ENCODE assay signal across 8 cellular contexts in the genomic region with DNA sequence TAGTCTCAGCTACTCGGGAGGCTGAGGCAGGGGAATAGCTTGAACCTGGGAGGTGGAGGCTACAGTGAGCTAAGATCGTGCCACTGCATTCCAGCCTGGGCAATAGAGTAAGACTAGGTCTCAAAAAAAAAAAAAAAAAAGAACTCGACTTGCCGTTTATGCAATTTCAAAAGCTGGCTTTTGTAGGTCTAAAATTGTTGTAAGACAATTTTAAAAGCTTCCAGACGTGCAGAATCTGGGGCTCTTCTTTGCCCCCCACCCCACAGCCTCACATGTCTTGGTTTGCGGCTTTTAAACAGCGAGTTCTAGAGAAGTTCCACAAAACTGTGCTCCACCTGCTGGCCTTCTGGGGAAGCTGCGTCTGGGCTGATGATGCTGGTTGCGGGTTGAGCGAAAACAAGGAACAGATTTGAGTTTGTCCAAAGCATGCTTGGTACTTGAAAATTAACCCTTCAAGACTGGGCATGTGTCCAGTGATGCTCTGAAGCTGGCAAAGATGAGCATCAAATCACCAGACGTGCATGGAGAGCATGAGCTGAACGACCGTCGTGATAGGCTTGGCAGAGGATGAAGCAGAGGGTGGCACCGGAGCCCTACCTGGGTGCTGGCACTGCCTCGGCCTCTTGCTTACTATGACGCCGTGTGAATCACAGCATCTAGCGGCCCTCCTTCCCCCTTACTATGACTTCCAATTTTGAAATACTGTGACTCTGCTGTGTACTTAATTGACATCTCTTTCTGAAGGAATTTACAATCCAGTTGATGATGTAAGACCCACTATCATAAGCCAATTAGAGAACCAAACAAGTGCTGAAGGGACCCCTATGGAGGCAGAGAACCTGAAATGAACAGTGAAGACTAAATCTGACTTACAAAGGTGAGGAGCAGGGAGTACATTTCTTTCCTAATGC.
DNase-seq lines count a peak whose midpoint lies in the region; ATAC-seq and TF ChIP-seq lines count a peak whose summit lies in the region.

No MANE protein-coding gene starts in this region.

- intact Hi-C loops in adrenal gland (cut with DNase I) (loop anchor here (5.0 to 10.0 kb wide), 2 partner anchors 77 to 165 kb away; no protein-coding TSS in a partner anchor), heart right ventricle (cut with DNase I) (loop anchor here (1.0 to 10.0 kb wide), 6 partner anchors 77 to 355 kb away; a partner anchor contains a TSS)

- H3K27me3 ChIP-seq in adrenal gland (no peaks in the 10 kb centered on the region), heart right ventricle (no peaks in the 10 kb centered on the region)

- TF ChIP-seq CTCF in adrenal gland (IDR thresholded peaks at IDR 0.05) (peak; percentile 71 to 90 (median 78)), heart right ventricle (IDR thresholded peaks at IDR 0.05) (peak; percentile 55 to 90 (median 83))

- in situ Hi-C loops in G401 (cut with HindIII; ENCODE audit: low sequenced_read_pairs): no loop called here
- in situ Hi-C loops in SK-MEL-5 (cut with HindIII; ENCODE audit: low pct_unique_long_range_greater_than_20kb, low sequenced_read_pairs): no loop called here

- H3K27ac ChIP-seq in adrenal gland (no peak overlapping the region), heart right ventricle (no peak overlapping the region)

- H3K9me3 ChIP-seq in adrenal gland (replicated peaks in 1 of 3): no peaks in the 10 kb centered on the region
- H3K9me3 ChIP-seq in heart right ventricle: no peaks in the 10 kb centered on the region

- WGBS in adrenal gland, 4 donors: 36 to 45% (median 42%) methylated on average over 19 of the region's 19 CpGs
- WGBS in heart right ventricle, 2 donors: 43 to 46% methylated on average over 19 of the region's 19 CpGs

- H3K36me3 ChIP-seq in adrenal gland (replicated peaks in 1 of 2): no peaks in the 10 kb centered on the region
- H3K36me3 ChIP-seq in heart right ventricle: peaks cover 0 to 8% (median 0%) of the 10 kb centered on the region in 9 donors

- peak overlapping the region in 1 of 4 donors; percentile 23 for H3K4me3 ChIP-seq in adrenal gland
- H3K4me3 ChIP-seq in heart right ventricle: no peak overlapping the region

- peak; percentile 84 for DNase-seq in G401 (ENCODE audit: low spot score)
- peak; percentile 24 for DNase-seq in HK-2 (ENCODE audit: unreplicated experiment)
- peak; percentile 87 for DNase-seq in SK-MEL-5 (ENCODE audit: low read depth, low spot score)
- peak; percentile 62 to 89 (median 72) for DNase-seq in adrenal gland
- peak; percentile 50 to 71 for DNase-seq in heart right ventricle
- peak; percentile 48 for DNase-seq in renal cortical epithelial cell (ENCODE audit: low read depth)

- no peak for TF ChIP-seq POLR2A in adrenal gland (IDR thresholded peaks at IDR 0.05)

- peak; percentile 35 to 84 (median 68) for ATAC-seq in heart right ventricle
- ATAC-seq in GM18858 (IDR thresholded peaks at IDR 0.05; ENCODE audit: unreplicated experiment): no peak
- ATAC-seq in GM19467 (IDR thresholded peaks at IDR 0.05; ENCODE audit: unreplicated experiment): no peak

- peaks cover 0 to 5% of the 10 kb centered on the region in 2 donors for H3K4me1 ChIP-seq in adrenal gland (replicated peaks in 1 of 2)
- H3K4me1 ChIP-seq in heart right ventricle: peaks cover 0 to 64% (median 19%) of the 10 kb centered on the region in 9 donors

Comparison
In these comparisons a context has a peak if more than half of its experiments do, and no peak if none do; other contexts are left out.
1. DNase-seq: peak in every context shown above with its lines; median percentile 87 in SK-MEL-5; 84 in G401; 72 in adrenal gland; 60 in heart right ventricle; 48 in renal cortical epithelial cell; 24 in HK-2.
2. ATAC-seq: peak in heart right ventricle (8 of 8); none in GM18858 (single experiment) and GM19467 (single experiment).